Comparison of ENCODE assay signal across 16 cellular contexts in genomic region chr2:228699400-228699799, GRCh38.
DNase-seq lines count a peak whose midpoint lies in the region; ATAC-seq and TF ChIP-seq lines count a peak whose summit lies in the region.
"Had no signal": no experiment of that assay in that cellular context is flagged by ENCODE, and none has a peak within 500 bp of the region (broad histone marks: within the 10 kb centered on the region; RNA-seq: fewer than 3 reads in every experiment).

No MANE protein-coding gene starts in this region.

- H3K9me3 ChIP-seq in heart left ventricle (peaks cover 0 to 3% (median 0%) of the 10 kb centered on the region in 12 donors), upper lobe of right lung (no peaks in the 10 kb centered on the region)
- H3K9me3 ChIP-seq: esophagus muscularis mucosa, spleen had no signal

- intact Hi-C loops in heart left ventricle (cut with DNase I) (loop anchor here in 6 of 10 donors (1.0 to 10.0 kb wide), 6 partner anchors 435 to 888 kb away; partner anchors contain the start of gene PID1 (in 3 of the 6)), upper lobe of right lung (cut with DNase I) (no loop called here)

- H3K36me3 ChIP-seq in heart left ventricle (no peaks in the 10 kb centered on the region), upper lobe of right lung (no peaks in the 10 kb centered on the region)
- H3K36me3 ChIP-seq: esophagus muscularis mucosa, spleen had no signal

- no peak overlapping the region for H3K27ac ChIP-seq in heart left ventricle
- no peak overlapping the region for H3K27ac ChIP-seq in upper lobe of right lung
- H3K27ac ChIP-seq: esophagus muscularis mucosa, spleen had no signal

- 39 to 50% (median 43%) methylated on average over 5 of the region's 5 CpGs for WGBS in heart left ventricle, 4 donors

- H3K4me1 ChIP-seq in heart left ventricle = no peaks in the 10 kb centered on the region
- H3K4me1 ChIP-seq in upper lobe of right lung = no peaks in the 10 kb centered on the region
- H3K4me1 ChIP-seq: esophagus muscularis mucosa, spleen had no signal

- ATAC-seq in heart left ventricle (peak; percentile 37 to 81 (median 58)), upper lobe of right lung (peak; percentile 41), esophagus mucosa (no peak), HG03039 (IDR thresholded peaks at IDR 0.05; ENCODE audit: unreplicated experiment) (no peak)
- ATAC-seq: natural killer cell had no signal

- peak; percentile 6 for DNase-seq in NCI-H748 (lab: John Stamatoyannopoulos, UW; ENCODE audit: unreplicated experiment)
- no peak for DNase-seq in NCI-H748 treated with DMSO at 0.1 percent for 48 hours (lab: John Stamatoyannopoulos, UW)
- peak; percentile 67 for DNase-seq in amniotic epithelial cell (ENCODE audit: low read depth)
- DNase-seq in heart left ventricle = no peak
- DNase-seq in upper lobe of right lung = no peak
- DNase-seq in mesenteric fat pad (ENCODE audit: low spot score) = no peak
- DNase-seq: 8988T; activated CD4-positive, alpha-beta T cell treated with anti-CD3 and anti-CD28 coated beads, Interleukin-2, amount 10 ng/mL, durations not matched to agents 7 days and 5 days; activated effector memory CD4-positive, alpha-beta T cell treated with Interleukin-2 at 50 U/mL for 16 hours; KG1; natural killer cell; NCI-H2107; spleen had no signal

- TF ChIP-seq POLR2A in heart left ventricle (IDR thresholded peaks at IDR 0.05) = no peak

- H3K4me3 ChIP-seq in heart left ventricle (no peak overlapping the region), upper lobe of right lung (no peak overlapping the region)
- H3K4me3 ChIP-seq: esophagus muscularis mucosa, spleen had no signal

- no peaks in the 10 kb centered on the region for H3K27me3 ChIP-seq in heart left ventricle
- H3K27me3 ChIP-seq in upper lobe of right lung = no peaks in the 10 kb centered on the region
- H3K27me3 ChIP-seq: esophagus muscularis mucosa, spleen had no signal

- TF ChIP-seq CTCF in heart left ventricle (IDR thresholded peaks at IDR 0.05) (peak in 10 of 12 donors; percentile 16 to 54 (median 38)), upper lobe of right lung (IDR thresholded peaks at IDR 0.05) (peak; percentile 35)

Comparison
In these comparisons a context has a peak if more than half of its experiments do, and no peak if none do; other contexts are left out.
1. DNase-seq: peak in NCI-H748 (single experiment) and amniotic epithelial cell (single experiment); none in NCI-H748 treated with DMSO at 0.1 percent for 48 hours (single experiment), heart left ventricle (0 of 5), upper lobe of right lung (single experiment) and mesenteric fat pad (single experiment).
2. ATAC-seq: peak in heart left ventricle (4 of 4) and upper lobe of right lung (single experiment); none in esophagus mucosa (single experiment) and HG03039 (single experiment).